In genomic region chr1:106615473-106615872, GRCh38 we compare ENCODE assay signal across 27 cellular contexts.
"Had no signal": no experiment of that assay in that cellular context is flagged by ENCODE, and none has a peak within 500 bp of the region (broad histone marks: within the 10 kb centered on the region; RNA-seq: fewer than 3 reads in every experiment).

No MANE protein-coding gene starts in this region.

- H3K9me3 ChIP-seq: colonic mucosa, esophagus squamous epithelium had no signal

- H3K27ac ChIP-seq: brain microvascular endothelial cell, cardiac muscle cell, colonic mucosa, esophagus squamous epithelium had no signal

- H3K27me3 ChIP-seq: brain microvascular endothelial cell, cardiac muscle cell, colonic mucosa, esophagus squamous epithelium had no signal

- H3K4me1 Mint-ChIP-seq: activated CD4-positive, alpha-beta memory T cell treated with anti-CD3 and anti-CD28 coated beads, Interleukin-2, amount 10 ng/mL, durations not matched to agents 7 days and 5 days; activated CD4-positive, alpha-beta T cell treated with anti-CD3 and anti-CD28 coated beads for 36 hours; activated CD4-positive, alpha-beta T cell treated with anti-CD3 and anti-CD28 coated beads, Interleukin-2, amount 10 ng/mL, durations not matched to agents 7 days and 5 days; activated naive CD4-positive, alpha-beta T cell treated with anti-CD3 and anti-CD28 coated beads, Interleukin-2, amount 10 ng/mL, durations not matched to agents 7 days and 5 days; activated naive CD8-positive, alpha-beta T cell treated with anti-CD3 and anti-CD28 coated beads, Interleukin-2, amount 10 ng/mL, durations not matched to agents 7 days and 5 days; endodermal cell had no signal

- H3K36me3 Mint-ChIP-seq: activated naive CD4-positive, alpha-beta T cell treated with anti-CD3 and anti-CD28 coated beads, Interleukin-2, amount 10 ng/mL, durations not matched to agents 7 days and 5 days; activated naive CD4-positive, alpha-beta T cell treated with anti-CD3 and anti-CD28 coated beads, Interleukin-2, amount 50 U/mL, for 72 hours; activated naive CD8-positive, alpha-beta T cell treated with anti-CD3 and anti-CD28 coated beads, Interleukin-2, amount 10 ng/mL, durations not matched to agents 7 days and 5 days had no signal

- H3K27me3 Mint-ChIP-seq: activated CD4-positive, alpha-beta memory T cell treated with anti-CD3 and anti-CD28 coated beads, Interleukin-2, amount 10 ng/mL, durations not matched to agents 7 days and 5 days; activated CD4-positive, alpha-beta T cell treated with anti-CD3 and anti-CD28 coated beads for 36 hours; activated CD4-positive, alpha-beta T cell treated with anti-CD3 and anti-CD28 coated beads, Interleukin-2, amount 10 ng/mL, durations not matched to agents 7 days and 5 days; activated naive CD4-positive, alpha-beta T cell treated with anti-CD3 and anti-CD28 coated beads, Interleukin-2, amount 10 ng/mL, durations not matched to agents 7 days and 5 days; activated naive CD8-positive, alpha-beta T cell treated with anti-CD3 and anti-CD28 coated beads, Interleukin-2, amount 10 ng/mL, durations not matched to agents 7 days and 5 days; activated T-cell treated with anti-CD3 and anti-CD28 coated beads, Interleukin-2, amount 50 U/mL, for 24 hours had no signal

- ATAC-seq: activated CD4-positive, alpha-beta T cell treated with anti-CD3 and anti-CD28 coated beads for 36 hours; activated naive CD4-positive, alpha-beta T cell treated with anti-CD3 and anti-CD28 coated beads, Interleukin-2, amount 50 U/mL, for 72 hours; activated T-cell treated with anti-CD3 and anti-CD28 coated beads, Interleukin-2, amount 50 U/mL, for 72 hours had no signal

- H3K4me3 Mint-ChIP-seq: activated CD4-positive, alpha-beta memory T cell treated with anti-CD3 and anti-CD28 coated beads, Interleukin-2, amount 10 ng/mL, durations not matched to agents 7 days and 5 days; activated CD4-positive, alpha-beta T cell treated with anti-CD3 and anti-CD28 coated beads for 36 hours; activated CD4-positive, alpha-beta T cell treated with anti-CD3 and anti-CD28 coated beads, Interleukin-2, amount 10 ng/mL, durations not matched to agents 7 days and 5 days; activated naive CD4-positive, alpha-beta T cell treated with anti-CD3 and anti-CD28 coated beads, Interleukin-2, amount 10 ng/mL, durations not matched to agents 7 days and 5 days; activated naive CD8-positive, alpha-beta T cell treated with anti-CD3 and anti-CD28 coated beads, Interleukin-2, amount 10 ng/mL, durations not matched to agents 7 days and 5 days; activated T-cell treated with anti-CD3 and anti-CD28 coated beads, Interleukin-2, amount 50 U/mL, for 24 hours; activated T-cell treated with anti-CD3 and anti-CD28 coated beads, Interleukin-2, amount 50 U/mL, for 72 hours; endodermal cell had no signal

- H3K36me3 ChIP-seq: brain microvascular endothelial cell, cardiac muscle cell, colonic mucosa, esophagus squamous epithelium had no signal

- H3K4me1 ChIP-seq: colonic mucosa, esophagus squamous epithelium had no signal

- H3K27ac Mint-ChIP-seq: activated CD4-positive, alpha-beta memory T cell treated with anti-CD3 and anti-CD28 coated beads, Interleukin-2, amount 10 ng/mL, durations not matched to agents 7 days and 5 days; activated CD4-positive, alpha-beta T cell treated with anti-CD3 and anti-CD28 coated beads for 36 hours; activated CD4-positive, alpha-beta T cell treated with anti-CD3 and anti-CD28 coated beads, Interleukin-2, amount 10 ng/mL, durations not matched to agents 7 days and 5 days; activated naive CD4-positive, alpha-beta T cell treated with anti-CD3 and anti-CD28 coated beads, Interleukin-2, amount 10 ng/mL, durations not matched to agents 7 days and 5 days; activated naive CD4-positive, alpha-beta T cell treated with anti-CD3 and anti-CD28 coated beads, Interleukin-2, amount 50 U/mL, for 72 hours; activated naive CD8-positive, alpha-beta T cell treated with anti-CD3 and anti-CD28 coated beads, Interleukin-2, amount 10 ng/mL, durations not matched to agents 7 days and 5 days; activated T-cell treated with anti-CD3 and anti-CD28 coated beads, Interleukin-2, amount 50 U/mL, for 24 hours; activated T-cell treated with anti-CD3 and anti-CD28 coated beads, Interleukin-2, amount 50 U/mL, for 72 hours; endodermal cell had no signal

- H3K4me3 ChIP-seq: cardiac muscle cell, colonic mucosa, esophagus squamous epithelium had no signal

- DNase-seq: activated CD4-positive, alpha-beta memory T cell treated with anti-CD3 and anti-CD28 coated beads, Interleukin-2, amount 10 ng/mL, durations not matched to agents 7 days and 5 days; activated CD4-positive, alpha-beta T cell treated with anti-CD3 and anti-CD28 coated beads for 36 hours; activated CD4-positive, alpha-beta T cell treated with anti-CD3 and anti-CD28 coated beads, Interleukin-2, amount 10 ng/mL, durations not matched to agents 7 days and 5 days; activated CD4-positive, alpha-beta T cell treated with anti-CD3 and anti-CD28 coated beads, Interleukin-2, amount 50 U/mL, for 4 hours; activated CD4-positive, CD25-positive, alpha-beta regulatory T cell; activated CD4-positive, CD25-positive, alpha-beta regulatory T cell treated with anti-CD3 and anti-CD28 coated beads, Interleukin-2, amount 50 U/mL, for 72 hours; activated CD8-positive, alpha-beta memory T cell treated with anti-CD3 and anti-CD28 coated beads, Interleukin-2, amount 50 U/mL, for 48 hours; activated gamma-delta T cell; activated naive CD4-positive, alpha-beta T cell; activated naive CD4-positive, alpha-beta T cell treated with anti-CD3 and anti-CD28 coated beads, Interleukin-2, amount 10 ng/mL, durations not matched to agents 7 days and 5 days; activated naive CD8-positive, alpha-beta T cell treated with anti-CD3 and anti-CD28 coated beads, Interleukin-2, amount 10 ng/mL, durations not matched to agents 7 days and 5 days; activated T-cell treated with anti-CD3 and anti-CD28 coated beads for 4 hours; activated T-cell treated with anti-CD3 and anti-CD28 coated beads, Interleukin-2, amount 50 U/mL, for 24 hours; activated T-cell treated with anti-CD3 and anti-CD28 coated beads, Interleukin-2, amount 50 U/mL, for 72 hours; brain microvascular endothelial cell; central memory CD4-positive, alpha-beta T cell; cerebellar nuclear complex; colonic mucosa; effector memory CD4-positive, alpha-beta T cell; endodermal cell; esophagus squamous epithelium; head of caudate nucleus; hippocampal formation; T-helper 1 cell; T-helper 2 cell had no signal
